ENCODE assay signal across 10 cellular contexts in the genomic region with DNA sequence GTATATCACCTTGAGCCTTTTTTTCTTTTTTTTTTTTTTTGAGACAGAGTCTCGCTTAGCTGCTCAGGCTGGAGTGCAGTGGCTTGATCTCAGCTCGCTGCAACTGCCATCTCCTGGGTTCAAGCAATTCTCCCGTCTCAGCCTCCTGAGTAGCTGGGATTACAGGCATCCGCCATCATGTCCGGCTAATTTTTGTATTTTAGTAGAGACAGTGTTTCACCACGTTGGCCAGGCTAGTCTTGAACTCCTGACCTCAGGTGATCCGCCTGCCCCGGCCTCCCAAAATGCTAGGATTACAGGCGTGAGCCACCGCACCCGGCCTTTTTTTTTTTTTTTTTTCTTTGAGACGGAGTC. TPM values are rescaled to one million over a fixed set of nuclear protein-coding genes. Genes with fewer than 3 reads are reported as not detected.
DNase-seq lines count a peak whose midpoint lies in the region; TF ChIP-seq lines count a peak whose summit lies in the region.
"Not testable (repeated sequence)": the region's sequence is repeated elsewhere in the genome, so short reads cannot be mapped to it uniquely, and the experiment has no call there.
"Had no signal": no experiment of that assay in that cellular context is flagged by ENCODE, and none has a peak within 500 bp of the region (broad histone marks: within the 10 kb centered on the region; RNA-seq: fewer than 3 reads in every experiment).

No MANE protein-coding gene starts in this region.

- not testable (repeated sequence) for H3K27ac ChIP-seq in BLaER1 treated with 17β-estradiol and CSF1 and Interleukin-3, amounts not matched to agents 10 nM and 100 nM

- not testable (repeated sequence) for H3K27ac Mint-ChIP-seq in activated CD4-positive, alpha-beta T cell treated with anti-CD3 and anti-CD28 coated beads, Interleukin-2, amount 10 ng/mL, durations not matched to agents 7 days and 5 days; activated naive CD4-positive, alpha-beta T cell treated with anti-CD3 and anti-CD28 coated beads, Interleukin-2, amount 50 U/mL, for 24 hours
- peak overlapping the region; percentile 82 to 97 (median 91) for H3K27ac Mint-ChIP-seq in immature natural killer cell

- not testable (repeated sequence) for DNase-seq in NB4 (ENCODE audit: low read depth); activated CD4-positive, alpha-beta T cell treated with anti-CD3 and anti-CD28 coated beads, Interleukin-2, amount 10 ng/mL, durations not matched to agents 7 days and 5 days; immature natural killer cell
- DNase-seq in posterior vena cava (ENCODE audit: low spot score) = peak; percentile 29

- H4K20me1 ChIP-seq in BLaER1 treated with 17β-estradiol and CSF1 and Interleukin-3, amounts not matched to agents 10 nM and 100 nM = peaks cover 33 to 67% (median 55%) of the 10 kb centered on the region in 11 experiments; a peak in 21 of 22 replicates

- POLR2A ChIA-PET in activated CD4-positive, alpha-beta T cell treated with anti-CD3 and anti-CD28 coated beads, Interleukin-2, amount 10 ng/mL, durations not matched to agents 7 days and 5 days (lab: Charles Lee) = not testable (repeated sequence)

- not testable (repeated sequence) for TF ChIP-seq POLR2A in NB4 (IDR thresholded peaks at IDR 0.05; ENCODE audit: extremely low read depth, insufficient read length)

- not testable (repeated sequence) for H3K9me3 Mint-ChIP-seq in activated CD4-positive, alpha-beta T cell treated with anti-CD3 and anti-CD28 coated beads, Interleukin-2, amount 10 ng/mL, durations not matched to agents 7 days and 5 days; activated naive CD4-positive, alpha-beta T cell treated with anti-CD3 and anti-CD28 coated beads, Interleukin-2, amount 50 U/mL, for 24 hours; immature natural killer cell

- intact Hi-C loops in posterior vena cava (cut with DNase I) = loop anchor here in 1 of 2 donors (10.0 kb wide), 1 partner anchor 88 kb away; no protein-coding TSS in a partner anchor

- not testable (repeated sequence) for H3K27me3 Mint-ChIP-seq in activated CD4-positive, alpha-beta T cell treated with anti-CD3 and anti-CD28 coated beads, Interleukin-2, amount 10 ng/mL, durations not matched to agents 7 days and 5 days; activated naive CD4-positive, alpha-beta T cell treated with anti-CD3 and anti-CD28 coated beads, Interleukin-2, amount 50 U/mL, for 24 hours
- peaks cover 10 to 16% (median 14%) of the 10 kb centered on the region in 3 donors for H3K27me3 Mint-ChIP-seq in immature natural killer cell (ENCODE audit: low read depth in 3 of 3)

- H3K4me1 ChIP-seq in BLaER1 treated with 17β-estradiol and CSF1 and Interleukin-3, amounts not matched to agents 10 nM and 100 nM = peaks cover 30 to 47% (median 40%) of the 10 kb centered on the region in 10 experiments

- H3K9ac ChIP-seq in BLaER1 treated with 17β-estradiol and CSF1 and Interleukin-3, amounts not matched to agents 10 nM and 100 nM = not testable (repeated sequence)

- H3K9me3 ChIP-seq in BLaER1 treated with 17β-estradiol and CSF1 and Interleukin-3, amounts not matched to agents 10 nM and 100 nM (replicated peaks in 1 of 11) = not testable (repeated sequence)

- H3K4me3 Mint-ChIP-seq in activated CD4-positive, alpha-beta T cell treated with anti-CD3 and anti-CD28 coated beads, Interleukin-2, amount 10 ng/mL, durations not matched to agents 7 days and 5 days = peak overlapping the region; percentile 94
- peak overlapping the region; percentile 94 for H3K4me3 Mint-ChIP-seq in activated naive CD4-positive, alpha-beta T cell treated with anti-CD3 and anti-CD28 coated beads, Interleukin-2, amount 50 U/mL, for 24 hours
- peak overlapping the region; percentile 81 to 93 (median 85) for H3K4me3 Mint-ChIP-seq in immature natural killer cell

- CTCF ChIA-PET in activated CD4-positive, alpha-beta T cell treated with anti-CD3 and anti-CD28 coated beads, Interleukin-2, amount 10 ng/mL, durations not matched to agents 7 days and 5 days (lab: Charles Lee) = interaction anchor here (0.7 to 1.1 kb wide), 4 partner anchors 28 to 1081 kb away, joined by 3 to 6 read pairs (median 4); partner anchors contain the start of gene ATP5F1E

- peak overlapping the region; percentile 77 to 96 (median 89) for H3K4me2 ChIP-seq in BLaER1 treated with 17β-estradiol and CSF1 and Interleukin-3, amounts not matched to agents 10 nM and 100 nM

- H3K4me3 ChIP-seq in BLaER1 treated with 17β-estradiol and CSF1 and Interleukin-3, amounts not matched to agents 10 nM and 100 nM = peak overlapping the region in 4 of 10 experiments; percentile 83 to 93 (median 88); a peak in 3 of 20 replicates
- H3K4me3 ChIP-seq in NB4 (ENCODE audit: low read depth, low read length) = peak overlapping the region; percentile 100

- H3K4me1 Mint-ChIP-seq in activated CD4-positive, alpha-beta T cell treated with anti-CD3 and anti-CD28 coated beads, Interleukin-2, amount 10 ng/mL, durations not matched to agents 7 days and 5 days = peaks cover 38% of the 10 kb centered on the region
- peaks cover 45% of the 10 kb centered on the region for H3K4me1 Mint-ChIP-seq in activated naive CD4-positive, alpha-beta T cell treated with anti-CD3 and anti-CD28 coated beads, Interleukin-2, amount 50 U/mL, for 24 hours
- H3K4me1 Mint-ChIP-seq in immature natural killer cell = peaks cover 34 to 50% of the 10 kb centered on the region in 2 donors

- peaks cover 22 to 52% (median 41%) of the 10 kb centered on the region in 11 experiments for H3K36me3 ChIP-seq in BLaER1 treated with 17β-estradiol and CSF1 and Interleukin-3, amounts not matched to agents 10 nM and 100 nM

- H3K27me3 ChIP-seq in BLaER1 treated with 17β-estradiol and CSF1 and Interleukin-3, amounts not matched to agents 10 nM and 100 nM = not testable (repeated sequence)

- H3K36me3 Mint-ChIP-seq in activated CD4-positive, alpha-beta T cell treated with anti-CD3 and anti-CD28 coated beads, Interleukin-2, amount 10 ng/mL, durations not matched to agents 7 days and 5 days (ENCODE audit: low read depth) = peaks cover 34% of the 10 kb centered on the region
- H3K36me3 Mint-ChIP-seq in activated naive CD4-positive, alpha-beta T cell treated with anti-CD3 and anti-CD28 coated beads, Interleukin-2, amount 50 U/mL, for 24 hours = not testable (repeated sequence)
- H3K36me3 Mint-ChIP-seq in immature natural killer cell = peaks cover 10 to 14% (median 12%) of the 10 kb centered on the region in 3 donors

- not testable (repeated sequence) for TF ChIP-seq CTCF in NB4 (IDR thresholded peaks at IDR 0.05; ENCODE audit: low read depth, low read length)

RNA-seq across cellular contexts. Expression of gene NELFCD, which starts 2.0 kb away (rescaled TPM):
- 10 to 100 TPM; 90.1 to 98.2 TPM for total RNA-seq in activated CD4-positive, alpha-beta T cell treated with anti-CD3 and anti-CD28 coated beads, Interleukin-2, amount 10 ng/mL, durations not matched to agents 7 days and 5 days
- polyA plus RNA-seq in immature natural killer cell = 100 to 1,000 TPM in 1 of 3 donors, 10 to 100 TPM in 2; 67.1 to 104 (median 71.7) TPM
- total RNA-seq in posterior vena cava = 10 to 100 TPM; 25.9 to 28.2 TPM

RNA-seq across cellular contexts. Expression of gene CTSZ, which starts 24.0 kb away (rescaled TPM):
- 10 to 100 TPM; 48.2 to 53.3 TPM for total RNA-seq in activated CD4-positive, alpha-beta T cell treated with anti-CD3 and anti-CD28 coated beads, Interleukin-2, amount 10 ng/mL, durations not matched to agents 7 days and 5 days
- polyA plus RNA-seq in immature natural killer cell = 10 to 100 TPM in 1 of 3 donors, 1 to 10 TPM in 2; 2.6 to 10.5 (median 5.8) TPM
- total RNA-seq in posterior vena cava = 100 to 1,000 TPM; 107 to 164 TPM

RNA-seq across cellular contexts. Expression of gene TUBB1, which starts 36.1 kb away (rescaled TPM):
- not detected for total RNA-seq in activated CD4-positive, alpha-beta T cell treated with anti-CD3 and anti-CD28 coated beads, Interleukin-2, amount 10 ng/mL, durations not matched to agents 7 days and 5 days
- 10 to 100 TPM in 1 of 3 donors, 1 to 10 TPM in 2; 2.6 to 22.5 (median 4.3) TPM for polyA plus RNA-seq in immature natural killer cell
- total RNA-seq in posterior vena cava = under 1 TPM; 0.43 to 0.74 TPM
- total RNA-seq: epithelial cell of proximal tubule, fibroblast of villous mesenchyme, renal cortical epithelial cell, ureter had no signal

RNA-seq across cellular contexts. Expression of gene ATP5F1E, which starts 49.0 kb away (rescaled TPM):
- total RNA-seq in activated CD4-positive, alpha-beta T cell treated with anti-CD3 and anti-CD28 coated beads, Interleukin-2, amount 10 ng/mL, durations not matched to agents 7 days and 5 days = 100 to 1,000 TPM in 1 of 2 experiments, 10 to 100 TPM in 1; 98.1 to 101 TPM
- polyA plus RNA-seq in immature natural killer cell = 100 to 1,000 TPM in 1 of 3 donors, 10 to 100 TPM in 2; 43.3 to 138 (median 91.7) TPM
- total RNA-seq in posterior vena cava = 10 to 100 TPM; 58.3 to 74.7 TPM

RNA-seq across cellular contexts. Expression of gene PRELID3B, which starts 59.5 kb away (rescaled TPM):
- total RNA-seq in activated CD4-positive, alpha-beta T cell treated with anti-CD3 and anti-CD28 coated beads, Interleukin-2, amount 10 ng/mL, durations not matched to agents 7 days and 5 days = 10 to 100 TPM; 66.4 to 82.5 TPM
- polyA plus RNA-seq in immature natural killer cell = 10 to 100 TPM; 31.5 to 43.3 (median 37.8) TPM
- total RNA-seq in posterior vena cava = 10 to 100 TPM; 24.1 to 34.1 TPM
